In the genomic region with DNA sequence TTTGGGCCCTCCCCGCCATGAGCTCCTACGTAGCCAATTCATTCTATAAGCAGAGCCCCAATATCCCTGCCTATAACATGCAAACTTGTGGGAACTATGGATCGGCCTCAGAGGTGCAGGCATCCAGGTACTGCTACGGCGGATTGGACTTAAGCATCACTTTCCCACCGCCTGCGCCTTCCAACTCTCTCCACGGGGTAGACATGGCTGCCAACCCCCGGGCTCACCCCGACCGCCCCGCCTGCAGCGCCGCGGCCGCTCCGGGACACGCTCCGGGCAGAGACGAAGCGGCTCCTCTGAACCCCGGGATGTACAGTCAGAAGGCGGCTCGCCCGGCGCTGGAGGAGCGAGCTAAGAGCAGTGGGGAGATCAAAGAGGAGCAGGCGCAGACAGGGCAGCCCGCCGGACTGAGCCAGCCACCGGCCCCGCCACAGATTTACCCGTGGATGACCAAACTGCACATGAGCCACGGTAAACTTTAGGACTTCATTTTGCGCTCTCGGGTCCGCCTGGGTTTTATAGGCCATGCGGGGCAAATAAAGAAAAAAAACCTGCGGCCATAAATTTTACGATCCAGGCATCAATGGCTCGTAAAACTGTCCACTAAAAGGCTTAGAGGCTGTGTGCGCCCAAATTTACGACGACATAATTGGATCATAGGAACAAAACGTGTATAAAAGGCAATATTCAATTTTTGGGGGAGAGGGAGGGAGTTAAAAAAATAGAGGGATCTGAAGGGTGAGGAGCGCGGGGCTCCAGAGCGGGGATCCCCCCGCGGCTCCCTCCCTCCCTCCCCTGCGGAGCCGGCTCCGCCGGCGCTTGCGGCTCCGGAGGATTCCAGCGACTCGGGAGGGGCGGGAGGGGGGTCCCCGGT, we compare ENCODE assay signal across 8 cellular contexts. TPM values are rescaled to one million over a fixed set of nuclear protein-coding genes. Genes with fewer than 3 reads are reported as not detected.
DNase-seq lines count a peak whose midpoint lies in the region; ATAC-seq and TF ChIP-seq lines count a peak whose summit lies in the region.

No MANE protein-coding gene starts in this region.

- H3K79me2 ChIP-seq in mesendoderm (ENCODE audit: control insufficient read depth, insufficient read depth, low read length) = no peaks in the 10 kb centered on the region

- H3K36me3 ChIP-seq in psoas muscle (ENCODE audit: insufficient read depth in 1 of 2, low read depth in 1 of 2) = no peaks in the 10 kb centered on the region
- H3K36me3 ChIP-seq in mesendoderm (ENCODE audit: control insufficient read depth, insufficient read depth, low read length) = no peaks in the 10 kb centered on the region

- no peak overlapping the region for H4K5ac ChIP-seq in mesendoderm (ENCODE audit: low read length)

- H3K56ac ChIP-seq in mesendoderm (ENCODE audit: low read length) = no peak overlapping the region

- ATAC-seq in psoas muscle = peak; percentile 18 to 40 (median 30)

- no peak for TF ChIP-seq CTCF in psoas muscle (IDR thresholded peaks at IDR 0.05)

- H2AK5ac ChIP-seq in mesendoderm (ENCODE audit: low read length) = no peak overlapping the region

- H3K4ac ChIP-seq in mesendoderm (ENCODE audit: low read depth, low read length) = no peak overlapping the region

- H3K23ac ChIP-seq in mesendoderm (ENCODE audit: low read length) = no peak overlapping the region

- DNase-seq in EH (ENCODE audit: low read depth) = peak; percentile 58
- peak; percentile 40 for DNase-seq in NCI-H2171 (lab: John Stamatoyannopoulos, UW)
- DNase-seq in epidermal melanocyte (ENCODE audit: insufficient read length, low spot score) = peak; percentile 56
- DNase-seq in psoas muscle = peak; percentile 57 to 68
- DNase-seq in anterior cingulate cortex (lab: John Stamatoyannopoulos, UW) = no peak
- no peak for DNase-seq in iPS-NIHi7 (ENCODE audit: extremely low spot score)
- no peak for DNase-seq in stimulated activated naive CD4-positive, alpha-beta T cell treated with Interleukin-2 at 50 U/mL for 16 hours (lab: John Stamatoyannopoulos, UW)
- no peak for DNase-seq in mesendoderm

- H2BK120ac ChIP-seq in mesendoderm (ENCODE audit: low read depth, low read length) = no peak overlapping the region

- WGBS in psoas muscle, 3 donors = 30 to 40% (median 35%) methylated on average over 51 to 61 of the region's 61 CpGs
- no CpG with 5 or more reads among the region's 61 CpGs for WGBS in mesendoderm (ENCODE audit: extremely low coverage, insufficient coverage, low lambda C conversion rate)

- H3K4me1 ChIP-seq in psoas muscle (peaks cover 10% of the 10 kb centered on the region), mesendoderm (ENCODE audit: control insufficient read depth, low read depth, low read length) (no peaks in the 10 kb centered on the region)

- intact Hi-C loops in psoas muscle (cut with DNase I) = loop anchor here (2.0 to 10.0 kb wide), 2 partner anchors 101 to 169 kb away; no protein-coding TSS in a partner anchor

- no peaks in the 10 kb centered on the region for H3K9me3 ChIP-seq in psoas muscle

- no peak overlapping the region for H4K8ac ChIP-seq in mesendoderm (ENCODE audit: low read depth, low read length)

- H3K4me3 ChIP-seq in psoas muscle = peak overlapping the region; percentile 62
- no peak overlapping the region for H3K4me3 ChIP-seq in mesendoderm (ENCODE audit: low read length)

- H3K79me1 ChIP-seq in mesendoderm (ENCODE audit: low read length) = no peaks in the 10 kb centered on the region

- H3K18ac ChIP-seq in mesendoderm (ENCODE audit: low read length) = no peak overlapping the region

- H3K27me3 ChIP-seq in psoas muscle (ENCODE audit: insufficient read depth in 3 of 3, low read length in 2 of 3) = peaks cover 0 to 4% (median 0%) of the 10 kb centered on the region in 3 donors
- H3K27me3 ChIP-seq in mesendoderm (ENCODE audit: insufficient read depth, low read length, poor library complexity) = peaks cover 88% of the 10 kb centered on the region

- H3K27ac ChIP-seq in psoas muscle (no peak overlapping the region), mesendoderm (ENCODE audit: low read depth, low read length) (no peak overlapping the region)

- H3K4me2 ChIP-seq in mesendoderm (ENCODE audit: low read length) = no peak overlapping the region

- H2BK5ac ChIP-seq in mesendoderm (ENCODE audit: low read length) = no peak overlapping the region

- H2BK15ac ChIP-seq in mesendoderm (replicated peaks; ENCODE audit: low read depth) = no peak overlapping the region

- no peak overlapping the region for H3K9ac ChIP-seq in mesendoderm (ENCODE audit: low read length)

RNA-seq across cellular contexts. Expression of a gene that starts 0.5 kb away (rescaled TPM):
- 1 to 10 TPM in 2 of 4 donors, under 1 TPM in 2; 0.25 to 3.3 (median 1.1) TPM for total RNA-seq in psoas muscle
- under 1 TPM; 0.03 to 0.58 (median 0.04) TPM for polyA plus RNA-seq in psoas muscle
- polyA plus RNA-seq in mesendoderm (2013, experiment 1 of 2) = not detected
- polyA plus RNA-seq in mesendoderm (2013, experiment 2 of 2) = not detected

RNA-seq across cellular contexts. Expression of a gene that starts 5.1 kb away (rescaled TPM):
- 10 to 100 TPM in 2 of 4 donors, 1 to 10 TPM in 2; 5.2 to 23.6 (median 12.5) TPM for total RNA-seq in psoas muscle
- 1 to 10 TPM; 2.2 to 9.5 (median 4.7) TPM for polyA plus RNA-seq in psoas muscle
- polyA plus RNA-seq in mesendoderm (2013, experiment 1 of 2) = 0.01 TPM
- 0.04 TPM for polyA plus RNA-seq in mesendoderm (2013, experiment 2 of 2)

RNA-seq across cellular contexts. Expression of a gene that starts 20.3 kb away (rescaled TPM):
- total RNA-seq in psoas muscle = 1 to 10 TPM; 1.6 to 4.7 (median 2.6) TPM
- 1 to 10 TPM in 2 of 3 donors, under 1 TPM in 1; 0.72 to 1.4 (median 1.1) TPM for polyA plus RNA-seq in psoas muscle
- polyA plus RNA-seq in mesendoderm (2013, experiment 1 of 2) = not detected
- not detected for polyA plus RNA-seq in mesendoderm (2013, experiment 2 of 2)

RNA-seq across cellular contexts. Expression of a gene that starts 24.6 kb away (rescaled TPM):
- 10 to 100 TPM in 1 of 4 donors, 1 to 10 TPM in 3; 6.7 to 10.2 (median 9.0) TPM for total RNA-seq in psoas muscle
- polyA plus RNA-seq in psoas muscle = 1 to 10 TPM; 1.6 to 8.8 (median 3.3) TPM
- polyA plus RNA-seq in mesendoderm (2013, experiment 1 of 2) = not detected
- not detected for polyA plus RNA-seq in mesendoderm (2013, experiment 2 of 2)

RNA-seq across cellular contexts. Expression of a gene that starts 33.4 kb away (rescaled TPM):
- 10 to 100 TPM in 2 of 4 donors, 1 to 10 TPM in 2; 6.4 to 14.6 (median 9.2) TPM for total RNA-seq in psoas muscle
- polyA plus RNA-seq in psoas muscle = 10 to 100 TPM in 2 of 3 donors, 1 to 10 TPM in 1; 8.8 to 31.1 (median 16.4) TPM
- polyA plus RNA-seq in mesendoderm (2013, experiment 1 of 2) = not detected
- not detected for polyA plus RNA-seq in mesendoderm (2013, experiment 2 of 2)

Comparison
In these comparisons a context has a peak if more than half of its experiments do, and no peak if none do; other contexts are left out.
1. DNase-seq: peak in EH (single experiment), NCI-H2171 (single experiment), epidermal melanocyte (single experiment) and psoas muscle (2 of 2); none in anterior cingulate cortex (0 of 58), iPS-NIHi7 (single experiment), stimulated activated naive CD4-positive, alpha-beta T cell treated with Interleukin-2 at 50 U/mL for 16 hours (single experiment) and mesendoderm (single experiment).